Comparison of ENCODE assay signal across 8 cellular contexts in the genomic region with DNA sequence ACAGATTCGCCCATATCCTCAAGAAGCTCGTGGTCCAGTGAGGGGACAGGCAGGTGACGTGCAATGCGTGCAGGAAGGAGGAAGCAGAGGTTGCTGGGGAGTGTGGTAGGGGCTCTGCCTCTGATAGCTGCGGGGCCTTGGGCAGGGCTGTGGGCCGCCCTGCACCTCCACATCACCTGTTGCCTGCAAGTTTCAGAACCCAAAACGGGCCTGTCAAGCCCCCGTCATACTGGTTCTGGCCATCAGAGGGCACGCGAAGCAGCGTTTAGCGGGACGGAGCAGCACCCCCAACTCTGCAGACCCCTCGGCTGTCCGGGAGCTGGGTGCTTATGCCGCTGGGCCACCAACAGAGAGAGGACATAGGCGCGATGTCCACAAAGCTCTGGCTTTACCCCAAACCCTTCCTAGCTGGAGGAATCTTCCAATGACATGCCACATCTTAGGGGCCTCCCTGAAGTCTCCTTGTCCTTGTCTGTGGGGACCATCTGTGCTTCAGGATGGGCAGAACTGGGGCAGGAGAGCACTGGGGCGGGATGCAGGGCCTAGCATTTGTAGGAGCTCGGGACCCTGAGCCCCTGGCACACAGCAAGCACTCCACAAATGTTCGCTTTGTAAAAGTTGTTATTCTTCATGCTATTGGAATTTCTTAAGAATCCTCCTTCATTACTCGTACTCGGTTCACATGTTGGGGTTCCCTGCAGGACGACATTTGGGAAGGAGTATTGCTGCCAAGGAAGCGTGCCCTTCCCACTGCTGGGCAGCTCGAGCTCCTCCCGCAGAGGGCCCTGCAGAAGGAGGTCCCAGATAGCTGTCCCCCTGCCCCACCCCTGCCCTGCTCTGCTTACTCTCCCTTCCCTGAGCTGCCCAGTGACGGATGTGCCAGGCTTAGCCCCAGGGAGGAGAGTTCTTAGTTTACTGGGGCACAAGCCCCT.
DNase-seq lines count a peak whose midpoint lies in the region; ATAC-seq and TF ChIP-seq lines count a peak whose summit lies in the region.

No MANE protein-coding gene starts in this region.

- no peaks in the 10 kb centered on the region for H3K9me3 Mint-ChIP-seq in stimulated activated naive B cell treated with anti-CD40 and anti-IgM and Interleukin-4, amounts not matched to agents 10 μg/mL and 1 μg/mL and 100 μg/mL, for 72 hours

- no peaks in the 10 kb centered on the region for H3K9me3 ChIP-seq in cardiac muscle cell (ENCODE audit: low read depth)

- no peak overlapping the region for H3K27ac ChIP-seq in cardiac muscle cell

- no peaks in the 10 kb centered on the region for H3K36me3 Mint-ChIP-seq in stimulated activated naive B cell treated with anti-CD40 and anti-IgM and Interleukin-4, amounts not matched to agents 10 μg/mL and 1 μg/mL and 100 μg/mL, for 72 hours

- ATAC-seq in stimulated activated naive B cell treated with anti-CD40 and anti-IgM and Interleukin-4, amounts not matched to agents 10 μg/mL and 1 μg/mL and 100 μg/mL, for 72 hours (replicated peaks): peak; percentile 66 to 81
- ATAC-seq in GM18867 (IDR thresholded peaks at IDR 0.05; ENCODE audit: unreplicated experiment) (no peak), HG03025 (IDR thresholded peaks at IDR 0.05; ENCODE audit: low FRiP score, unreplicated experiment) (no peak)

- TF ChIP-seq CTCF in GM20000 (IDR thresholded peaks at IDR 0.05; ENCODE audit: extremely low read depth, missing control alignments) (peak; percentile 40), cardiac muscle cell (IDR thresholded peaks at IDR 0.05; ENCODE audit: low read depth, low read length) (peak; percentile 64)

- H3K4me3 ChIP-seq in cardiac muscle cell: no peak overlapping the region

- H3K27me3 ChIP-seq in cardiac muscle cell: no peaks in the 10 kb centered on the region

- H3K4me3 Mint-ChIP-seq in stimulated activated naive B cell treated with anti-CD40 and anti-IgM and Interleukin-4, amounts not matched to agents 10 μg/mL and 1 μg/mL and 100 μg/mL, for 72 hours: no peak overlapping the region

- DNase-seq in GM20000 (ENCODE audit: low spot score) (no peak), cardiac muscle cell (ENCODE audit: low read depth in 1 of 2, low spot score in 1 of 2) (peak in 1 of 2 donors; percentile 36), islet precursor cell (no peak), DMS153 treated with DMSO at 0.1 percent for 48 hours (lab: John Stamatoyannopoulos, UW; ENCODE audit: unreplicated experiment) (no peak)
- DNase-seq in activated CD8-positive, alpha-beta memory T cell treated with anti-CD3 and anti-CD28 coated beads, Interleukin-2, amount 50 U/mL, for 4 hours: peak; percentile 32
- no peak for DNase-seq in stimulated activated naive B cell treated with anti-CD40 and anti-IgM and Interleukin-4, amounts not matched to agents 10 μg/mL and 1 μg/mL and 100 μg/mL, for 72 hours

- peaks cover 33 to 52% of the 10 kb centered on the region in 2 donors for H3K27me3 Mint-ChIP-seq in stimulated activated naive B cell treated with anti-CD40 and anti-IgM and Interleukin-4, amounts not matched to agents 10 μg/mL and 1 μg/mL and 100 μg/mL, for 72 hours

- H3K4me1 ChIP-seq in cardiac muscle cell (ENCODE audit: low read depth): no peaks in the 10 kb centered on the region

- no peak overlapping the region for H3K27ac Mint-ChIP-seq in stimulated activated naive B cell treated with anti-CD40 and anti-IgM and Interleukin-4, amounts not matched to agents 10 μg/mL and 1 μg/mL and 100 μg/mL, for 72 hours

- H3K4me1 Mint-ChIP-seq in stimulated activated naive B cell treated with anti-CD40 and anti-IgM and Interleukin-4, amounts not matched to agents 10 μg/mL and 1 μg/mL and 100 μg/mL, for 72 hours: peaks cover 5 to 7% of the 10 kb centered on the region in 2 donors

- no peaks in the 10 kb centered on the region for H3K36me3 ChIP-seq in cardiac muscle cell

Comparison
In these comparisons a context has a peak if more than half of its experiments do, and no peak if none do; other contexts are left out.
1. ATAC-seq: peak in stimulated activated naive B cell treated with anti-CD40 and anti-IgM and Interleukin-4, amounts not matched to agents 10 μg/mL and 1 μg/mL and 100 μg/mL, for 72 hours (2 of 2); none in GM18867 (single experiment) and HG03025 (single experiment).